Comparison of ENCODE assay signal across 2 cellular contexts in the genomic region with DNA sequence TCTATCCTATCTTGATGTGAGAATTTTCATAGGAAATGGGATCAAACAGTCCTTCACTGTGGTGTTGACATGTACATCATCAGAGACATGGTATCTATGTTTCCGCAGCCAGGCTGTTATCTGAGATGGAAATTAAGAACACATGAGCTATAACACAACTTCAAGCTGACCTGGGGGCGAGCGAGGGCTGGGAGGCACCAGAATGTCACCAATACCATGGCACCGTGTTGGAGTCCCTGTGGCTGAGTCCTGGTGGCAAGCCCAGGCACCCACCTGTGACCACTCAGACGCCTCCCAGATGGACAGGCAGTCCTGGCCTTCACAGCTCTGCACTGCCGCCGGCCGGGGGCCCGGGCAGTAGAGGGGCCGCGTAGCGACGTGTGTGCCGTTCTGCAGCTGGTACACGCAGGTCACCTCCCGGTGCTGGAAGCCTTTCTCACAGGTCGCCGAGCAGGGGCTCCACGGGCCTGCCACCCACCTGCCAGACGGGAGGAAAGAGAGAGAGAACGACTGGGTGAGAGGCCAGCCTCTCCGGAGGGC.
TF ChIP-seq lines count a peak whose summit lies in the region.

No MANE protein-coding gene starts in this region.

TF ChIP-seq in IMR-90, 13 proteins besides CTCF, POLR2A, EP300 and RAD21 (continued from another document):
- TF ChIP-seq, protein P1, sequence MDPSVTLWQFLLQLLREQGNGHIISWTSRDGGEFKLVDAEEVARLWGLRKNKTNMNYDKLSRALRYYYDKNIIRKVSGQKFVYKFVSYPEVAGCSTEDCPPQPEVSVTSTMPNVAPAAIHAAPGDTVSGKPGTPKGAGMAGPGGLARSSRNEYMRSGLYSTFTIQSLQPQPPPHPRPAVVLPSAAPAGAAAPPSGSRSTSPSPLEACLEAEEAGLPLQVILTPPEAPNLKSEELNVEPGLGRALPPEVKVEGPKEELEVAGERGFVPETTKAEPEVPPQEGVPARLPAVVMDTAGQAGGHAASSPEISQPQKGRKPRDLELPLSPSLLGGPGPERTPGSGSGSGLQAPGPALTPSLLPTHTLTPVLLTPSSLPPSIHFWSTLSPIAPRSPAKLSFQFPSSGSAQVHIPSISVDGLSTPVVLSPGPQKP (IDR thresholded peaks at IDR 0.05; ENCODE audit: borderline replicate concordance, low read depth, low read length) = no peak
- TF ChIP-seq CHD1 (IDR thresholded peaks at IDR 0.05; ENCODE audit: low read depth, low read length) = no peak
- no peak for TF ChIP-seq SMC3 (IDR thresholded peaks at IDR 0.05; ENCODE audit: low read depth, low read length)
- TF ChIP-seq RCOR1 (IDR thresholded peaks at IDR 0.05; ENCODE audit: insufficient replicate concordance, low read length) = no peak
- no peak for TF ChIP-seq NFE2L2 (IDR thresholded peaks at IDR 0.05; ENCODE audit: low read depth, low read length)
- no peak for TF ChIP-seq CEBPB (IDR thresholded peaks at IDR 0.05; ENCODE audit: low read depth, low read length)
- TF ChIP-seq BHLHE40 (IDR thresholded peaks at IDR 0.05; ENCODE audit: low read depth, low read length) = no peak
- no peak for TF ChIP-seq RFX5 (IDR thresholded peaks at IDR 0.05; ENCODE audit: low read depth, low read length)
- no peak for TF ChIP-seq FOS (IDR thresholded peaks at IDR 0.05; ENCODE audit: low read depth, low read length)
- TF ChIP-seq, protein P2, sequence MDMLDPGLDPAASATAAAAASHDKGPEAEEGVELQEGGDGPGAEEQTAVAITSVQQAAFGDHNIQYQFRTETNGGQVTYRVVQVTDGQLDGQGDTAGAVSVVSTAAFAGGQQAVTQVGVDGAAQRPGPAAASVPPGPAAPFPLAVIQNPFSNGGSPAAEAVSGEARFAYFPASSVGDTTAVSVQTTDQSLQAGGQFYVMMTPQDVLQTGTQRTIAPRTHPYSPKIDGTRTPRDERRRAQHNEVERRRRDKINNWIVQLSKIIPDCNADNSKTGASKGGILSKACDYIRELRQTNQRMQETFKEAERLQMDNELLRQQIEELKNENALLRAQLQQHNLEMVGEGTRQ (IDR thresholded peaks at IDR 0.05; ENCODE audit: low read depth, low read length) = no peak
- TF ChIP-seq MXI1 (IDR thresholded peaks at IDR 0.05; ENCODE audit: borderline replicate concordance, low read depth, low read length) = no peak
- TF ChIP-seq MAFK (IDR thresholded peaks at IDR 0.05; ENCODE audit: low read depth, low read length) = no peak

TF ChIP-seq in SK-N-SH treated with all-trans-retinoic acid at 6 μM for 48 hours, 23 proteins besides CTCF, POLR2A, EP300 and RAD21 (continued from another document):
- TF ChIP-seq, protein P3, sequence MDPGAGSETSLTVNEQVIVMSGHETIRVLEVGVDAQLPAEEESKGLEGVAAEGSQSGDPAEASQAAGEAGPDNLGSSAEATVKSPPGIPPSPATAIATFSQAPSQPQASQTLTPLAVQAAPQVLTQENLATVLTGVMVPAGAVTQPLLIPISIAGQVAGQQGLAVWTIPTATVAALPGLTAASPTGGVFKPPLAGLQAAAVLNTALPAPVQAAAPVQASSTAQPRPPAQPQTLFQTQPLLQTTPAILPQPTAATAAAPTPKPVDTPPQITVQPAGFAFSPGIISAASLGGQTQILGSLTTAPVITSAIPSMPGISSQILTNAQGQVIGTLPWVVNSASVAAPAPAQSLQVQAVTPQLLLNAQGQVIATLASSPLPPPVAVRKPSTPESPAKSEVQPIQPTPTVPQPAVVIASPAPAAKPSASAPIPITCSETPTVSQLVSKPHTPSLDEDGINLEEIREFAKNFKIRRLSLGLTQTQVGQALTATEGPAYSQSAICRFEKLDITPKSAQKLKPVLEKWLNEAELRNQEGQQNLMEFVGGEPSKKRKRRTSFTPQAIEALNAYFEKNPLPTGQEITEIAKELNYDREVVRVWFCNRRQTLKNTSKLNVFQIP (CRISPR knock-in tag; IDR thresholded peaks at IDR 0.05; ENCODE audit: borderline replicate concordance, low read depth) = no peak
